In genomic region chr10:92591550-92592140, GRCh38 we compare ENCODE assay signal across 8 cellular contexts. TPM values are rescaled to one million over a fixed set of nuclear protein-coding genes. Genes with fewer than 3 reads are reported as not detected.
A peak's percentile ranks its signal among the peaks of the same experiment; 100 is the strongest.
DNase-seq lines count a peak whose midpoint lies in the region; ATAC-seq and TF ChIP-seq lines count a peak whose summit lies in the region.

No MANE protein-coding gene starts in this region.

- H3K9me3 Mint-ChIP-seq in activated naive CD4-positive, alpha-beta T cell treated with anti-CD3 and anti-CD28 coated beads, Interleukin-2, amount 10 ng/mL, durations not matched to agents 7 days and 5 days = no peaks in the 10 kb centered on the region

- no peaks in the 10 kb centered on the region for H3K36me3 ChIP-seq in MM.1S (replicated peaks; ENCODE audit: insufficient read depth, low read length)

- H3K27ac ChIP-seq in MM.1S (ENCODE audit: low read length) = peak overlapping the region; percentile 91
- peak overlapping the region; percentile 94 for H3K27ac ChIP-seq in temporal lobe (ENCODE audit: low read depth, low read length)

- H3K36me3 Mint-ChIP-seq in activated naive CD4-positive, alpha-beta T cell treated with anti-CD3 and anti-CD28 coated beads, Interleukin-2, amount 10 ng/mL, durations not matched to agents 7 days and 5 days = peaks cover 14% of the 10 kb centered on the region

- H3K4me3 ChIP-seq in MM.1S (ENCODE audit: low read length) = peak overlapping the region; percentile 92

- H3K9me3 ChIP-seq in MM.1S (replicated peaks; ENCODE audit: insufficient read depth, low read length) = no peaks in the 10 kb centered on the region

- H3K4me1 Mint-ChIP-seq in activated naive CD4-positive, alpha-beta T cell treated with anti-CD3 and anti-CD28 coated beads, Interleukin-2, amount 10 ng/mL, durations not matched to agents 7 days and 5 days = peaks cover 46% of the 10 kb centered on the region

- in situ Hi-C loops in SK-MEL-5 (cut with HindIII; ENCODE audit: low pct_unique_long_range_greater_than_20kb, low sequenced_read_pairs) = no loop called here

- no peaks in the 10 kb centered on the region for H3K27me3 Mint-ChIP-seq in activated naive CD4-positive, alpha-beta T cell treated with anti-CD3 and anti-CD28 coated beads, Interleukin-2, amount 10 ng/mL, durations not matched to agents 7 days and 5 days

- H2AFZ ChIP-seq in MM.1S (ENCODE audit: low read length) = peak overlapping the region; percentile 86

- peaks cover 37% of the 10 kb centered on the region for H3K79me2 ChIP-seq in MM.1S (ENCODE audit: low read length)

- H3K4me1 ChIP-seq in MM.1S (ENCODE audit: low read length) = peaks cover 16% of the 10 kb centered on the region

- peaks cover 2% of the 10 kb centered on the region; the same call in 1 of the 2 replicates for H4K20me1 ChIP-seq in MM.1S (ENCODE audit: insufficient read depth, low read length)

- peak; percentile 94 for ATAC-seq in omental fat pad (ENCODE audit: low FRiP score)

- DNase-seq in GF-D8 (lab: John Stamatoyannopoulos, UW) = peak; percentile 87
- peak; percentile 92 for DNase-seq in HCEC 1CT
- peak; percentile 96 for DNase-seq in MM.1S
- DNase-seq in SK-MEL-5 (ENCODE audit: low read depth, low spot score) = peak; percentile 83
- DNase-seq in activated naive CD4-positive, alpha-beta T cell treated with anti-CD3 and anti-CD28 coated beads, Interleukin-2, amount 10 ng/mL, durations not matched to agents 7 days and 5 days = peak; percentile 94
- peak; percentile 89 for DNase-seq in globus pallidus (ENCODE audit: low spot score)
- peak; percentile 56 for DNase-seq in omental fat pad (ENCODE audit: low spot score)

- no peaks in the 10 kb centered on the region for H3K27me3 ChIP-seq in MM.1S (replicated peaks; ENCODE audit: insufficient read depth, low read length)

- peak overlapping the region; percentile 92 for H3K9ac ChIP-seq in MM.1S (ENCODE audit: low read length)

- peak overlapping the region; percentile 96 for H3K4me3 Mint-ChIP-seq in activated naive CD4-positive, alpha-beta T cell treated with anti-CD3 and anti-CD28 coated beads, Interleukin-2, amount 10 ng/mL, durations not matched to agents 7 days and 5 days

- peak overlapping the region; percentile 99 for H3K4me2 ChIP-seq in MM.1S (ENCODE audit: low read depth, low read length)

- H3K9me2 ChIP-seq in MM.1S (replicated peaks; ENCODE audit: insufficient read depth, low read length) = no peaks in the 10 kb centered on the region

- peaks cover 29% of the 10 kb centered on the region for H3F3A ChIP-seq in MM.1S (ENCODE audit: insufficient read depth, low read length)

- peak overlapping the region; percentile 100 for H3K27ac Mint-ChIP-seq in activated naive CD4-positive, alpha-beta T cell treated with anti-CD3 and anti-CD28 coated beads, Interleukin-2, amount 10 ng/mL, durations not matched to agents 7 days and 5 days

- CTCF ChIA-PET in activated naive CD4-positive, alpha-beta T cell treated with anti-CD3 and anti-CD28 coated beads, Interleukin-2, amount 10 ng/mL, durations not matched to agents 7 days and 5 days (lab: Charles Lee) = interaction anchor here (3.5 kb wide), 1 partner anchor 18 kb away, joined by 20 read pairs; the partner anchor contains the start of gene IDE

- TF ChIP-seq CTCF in MM.1S (IDR thresholded peaks at IDR 0.05; ENCODE audit: low read length) (no peak), omental fat pad (IDR thresholded peaks at IDR 0.05) (no peak)

RNA-seq across cellular contexts. Expression of gene KIF11, which starts 1.3 kb away (rescaled TPM):
- 16.3 and 19.2 TPM in 2 replicates for total RNA-seq in SK-MEL-5 (2014; rRNA removed; shearing (Covaris generic))
- 12.0 and 16.4 TPM in 2 replicates for polyA plus RNA-seq in SK-MEL-5 (2015; cell fraction: cytosol; rRNA removed)
- 8.5 and 13.0 TPM in 2 replicates for polyA plus RNA-seq in SK-MEL-5 (2015; cell fraction: nucleus; rRNA removed)
- total RNA-seq in omental fat pad = 1 to 10 TPM in 1 of 4 donors, under 1 TPM in 3; 0.37 to 2.2 (median 0.69) TPM
- 4.4 TPM for total RNA-seq in temporal lobe

RNA-seq across cellular contexts. Expression of gene IDE, which starts 17.8 kb away (rescaled TPM):
- total RNA-seq in SK-MEL-5 (2014; rRNA removed; shearing (Covaris generic)) = 23.8 and 25.2 TPM in 2 replicates
- polyA plus RNA-seq in SK-MEL-5 (2015; cell fraction: cytosol; rRNA removed) = 10.3 and 17.5 TPM in 2 replicates
- polyA plus RNA-seq in SK-MEL-5 (2015; cell fraction: nucleus; rRNA removed) = 44.3 and 61.3 TPM in 2 replicates
- 10 to 100 TPM; 17.4 to 42.7 (median 21.8) TPM for total RNA-seq in omental fat pad
- total RNA-seq in temporal lobe = 13.3 TPM

Comparison
In these comparisons a context has a peak if more than half of its experiments do, and no peak if none do; other contexts are left out.
1. Peak in every context shown above with its lines: DNase-seq, ATAC-seq, H3K4me3 ChIP-seq and H3K27ac ChIP-seq.